Comparison of ENCODE assay signal across 9 cellular contexts in the genomic region with DNA sequence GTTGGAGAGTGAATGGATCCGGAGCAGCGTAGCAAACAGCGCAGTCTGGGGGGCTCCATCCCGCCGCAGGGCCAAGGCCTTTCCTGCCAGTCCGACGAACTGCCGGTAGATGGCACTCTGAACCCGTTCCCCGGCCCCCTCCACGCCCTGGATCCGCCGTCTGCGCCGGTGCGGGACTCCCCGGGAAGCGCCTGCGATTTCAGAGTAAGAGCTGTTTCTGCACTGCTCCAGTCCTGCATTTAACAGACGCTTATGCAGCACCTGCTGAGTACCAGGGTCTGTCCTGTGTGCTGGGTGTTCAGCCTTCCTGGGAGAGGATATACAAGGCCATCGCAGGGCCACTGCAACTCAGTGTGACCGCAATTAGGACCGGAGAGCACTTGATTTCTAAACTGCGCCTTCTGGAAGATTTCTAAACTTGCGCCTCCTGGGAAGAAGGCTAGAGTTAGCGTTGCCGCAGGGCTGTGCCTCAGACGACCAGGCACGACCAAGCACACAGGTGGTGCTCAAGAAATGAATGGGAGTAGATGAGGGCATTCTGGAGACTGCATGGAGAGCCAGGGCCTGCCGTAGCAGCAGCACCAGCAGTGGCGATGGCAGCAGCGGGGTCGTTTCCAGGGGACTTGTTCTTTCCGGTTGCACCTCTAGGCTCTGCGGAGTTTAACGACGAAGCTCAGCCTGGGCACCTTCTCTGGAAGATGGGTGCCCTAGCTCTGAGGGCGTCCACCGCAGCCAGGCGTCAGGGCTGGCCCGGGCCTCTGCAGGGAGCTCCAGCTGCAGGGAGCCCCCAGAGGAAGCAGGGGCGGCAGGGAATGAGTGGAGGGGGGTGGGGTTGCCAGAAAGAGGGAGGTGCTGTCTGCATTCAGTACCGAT. TPM values are rescaled to one million over a fixed set of nuclear protein-coding genes. Genes with fewer than 3 reads are reported as not detected.
DNase-seq lines count a peak whose midpoint lies in the region; ATAC-seq, FAIRE-seq and TF ChIP-seq lines count a peak whose summit lies in the region.
"Had no signal": no experiment of that assay in that cellular context is flagged by ENCODE, and none has a peak within 500 bp of the region (broad histone marks: within the 10 kb centered on the region; RNA-seq: fewer than 3 reads in every experiment).

No MANE protein-coding gene starts in this region.

- peaks cover 14 to 33% (median 21%) of the 10 kb centered on the region in 10 experiments; a peak in 18 of 20 replicates for H3K4me1 ChIP-seq in BLaER1 treated with 17β-estradiol and CSF1 and Interleukin-3, amounts not matched to agents 10 nM and 100 nM
- H3K4me1 ChIP-seq in KMS-11 (ENCODE audit: low read depth, poor library complexity, severe bottlenecking) = peaks cover 3% of the 10 kb centered on the region
- peaks cover 0 to 3% (median 0%) of the 10 kb centered on the region in 3 donors for H3K4me1 ChIP-seq in pancreas
- H3K4me1 ChIP-seq in tibial artery = peaks cover 0 to 9% (median 6%) of the 10 kb centered on the region in 4 donors

- H3K79me2 ChIP-seq in KMS-11 (ENCODE audit: insufficient read depth, low read depth) = no peaks in the 10 kb centered on the region

- DNase-seq in SK-MEL-5 (ENCODE audit: low read depth, low spot score) (peak; percentile 68), glomerular visceral epithelial cell (ENCODE audit: extremely low spot score) (peak; percentile 73), pancreas (peak; percentile 51 to 91 (median 70)), tibial artery (peak; percentile 73 to 81)
- peak; percentile 64 for DNase-seq in activated naive CD4-positive, alpha-beta T cell treated with Interleukin-2 at 50 U/mL for 16 hours

- H3K27ac ChIP-seq in BLaER1 treated with 17β-estradiol and CSF1 and Interleukin-3, amounts not matched to agents 10 nM and 100 nM = no peak overlapping the region
- H3K27ac ChIP-seq in KMS-11 (no peak overlapping the region), pancreas (no peak overlapping the region), tibial artery (no peak overlapping the region)

- peak overlapping the region in 8 of 10 experiments; percentile 19 to 43 (median 34); a peak in 10 of 20 replicates for H3K4me3 ChIP-seq in BLaER1 treated with 17β-estradiol and CSF1 and Interleukin-3, amounts not matched to agents 10 nM and 100 nM
- H3K4me3 ChIP-seq in KMS-11 (IDR thresholded peaks at IDR 0.05; ENCODE audit: insufficient read depth, low read depth, low read length) (no peak overlapping the region), pancreas (peak overlapping the region in 1 of 4 donors; percentile 8), tibial artery (peak overlapping the region; percentile 1 to 29)

- 12 to 13% methylated on average over 43 of the region's 43 CpGs for WGBS in pancreas, 2 donors

- FAIRE-seq in pancreas (lab: Jason Lieb, UNC) = no peak

- ATAC-seq in GM19452 (IDR thresholded peaks at IDR 0.05; ENCODE audit: unreplicated experiment) (peak; percentile 84), pancreas (peak; percentile 91 to 98 (median 97))

- intact Hi-C loops in pancreas (cut with DNase I) (loop anchor here in 2 of 3 donors (2.0 to 10.0 kb wide), 3 partner anchors 84 to 368 kb away; partner anchors contain the start of gene SLC25A48 (in 1 of the 2)), tibial artery (cut with DNase I; ENCODE audit: low total_unique reads) (no loop called here)

- in situ Hi-C loops in SK-MEL-5 (cut with HindIII; ENCODE audit: low pct_unique_long_range_greater_than_20kb, low sequenced_read_pairs) = loop anchor here (25.0 kb wide), 1 partner anchor 371 kb away; the partner anchor contains the start of gene SLC25A48

- peak; percentile 83 for TF ChIP-seq CTCF in KMS-11 (conservative IDR thresholded peaks at IDR 0.05; ENCODE audit: low read depth, low read length)
- peak; percentile 52 to 85 (median 69) for TF ChIP-seq CTCF in pancreas (IDR thresholded peaks at IDR 0.05)
- TF ChIP-seq CTCF in tibial artery (IDR thresholded peaks at IDR 0.05) = peak; percentile 89 to 90

- no peaks in the 10 kb centered on the region for H3K36me3 ChIP-seq in BLaER1 treated with 17β-estradiol and CSF1 and Interleukin-3, amounts not matched to agents 10 nM and 100 nM
- H3K36me3 ChIP-seq in KMS-11 (ENCODE audit: insufficient read depth) = no peaks in the 10 kb centered on the region
- H3K36me3 ChIP-seq in pancreas = no peaks in the 10 kb centered on the region
- no peaks in the 10 kb centered on the region for H3K36me3 ChIP-seq in tibial artery

- H4K20me1 ChIP-seq in BLaER1 treated with 17β-estradiol and CSF1 and Interleukin-3, amounts not matched to agents 10 nM and 100 nM = no peaks in the 10 kb centered on the region; a peak in 1 of 22 replicates
- no peaks in the 10 kb centered on the region for H4K20me1 ChIP-seq in KMS-11 (ENCODE audit: insufficient read depth)

- H3K9me3 ChIP-seq in BLaER1 treated with 17β-estradiol and CSF1 and Interleukin-3, amounts not matched to agents 10 nM and 100 nM (replicated peaks in 1 of 11) = no peaks in the 10 kb centered on the region
- H3K9me3 ChIP-seq in pancreas = no peaks in the 10 kb centered on the region
- no peaks in the 10 kb centered on the region for H3K9me3 ChIP-seq in tibial artery

- peak overlapping the region in 5 of 11 experiments; percentile 4 to 50 (median 24); a peak in 6 of 22 replicates for H3K9ac ChIP-seq in BLaER1 treated with 17β-estradiol and CSF1 and Interleukin-3, amounts not matched to agents 10 nM and 100 nM
- no peak overlapping the region for H3K9ac ChIP-seq in KMS-11

- H3K27me3 ChIP-seq in BLaER1 treated with 17β-estradiol and CSF1 and Interleukin-3, amounts not matched to agents 10 nM and 100 nM = peaks cover 11 to 32% (median 14%) of the 10 kb centered on the region in 11 experiments; a peak in 20 of 22 replicates
- no peaks in the 10 kb centered on the region for H3K27me3 ChIP-seq in KMS-11 (ENCODE audit: insufficient read depth, low read depth)
- peaks cover 0 to 4% (median 0%) of the 10 kb centered on the region in 4 donors for H3K27me3 ChIP-seq in pancreas
- peaks cover 0 to 40% of the 10 kb centered on the region in 2 donors for H3K27me3 ChIP-seq in tibial artery

- H2AFZ ChIP-seq in KMS-11 (ENCODE audit: low read depth) = peak overlapping the region; percentile 95

- H3K4me2 ChIP-seq in BLaER1 treated with 17β-estradiol and CSF1 and Interleukin-3, amounts not matched to agents 10 nM and 100 nM = peak overlapping the region; percentile 67 to 90 (median 81)
- H3K4me2 ChIP-seq in KMS-11 = peak overlapping the region; percentile 62; the same call in 1 of the 2 replicates

RNA-seq across cellular contexts. Expression of gene TIFAB, which starts 14.3 kb away (rescaled TPM):
- not detected in 2 replicates for total RNA-seq in SK-MEL-5 (2014; rRNA removed; shearing (Covaris generic))
- not detected in 2 replicates for polyA plus RNA-seq in SK-MEL-5 (2015; cell fraction: cytosol; rRNA removed)
- polyA plus RNA-seq in SK-MEL-5 (2015; cell fraction: nucleus; rRNA removed) = not detected in 2 replicates
- under 1 TPM in 2 of 6 donors, not detected in 4; 0.12 to 0.21 TPM for total RNA-seq in pancreas
- not detected for polyA plus RNA-seq in pancreas
- polyA plus RNA-seq: IgD-negative memory B cell had no signal

RNA-seq across cellular contexts. Expression of gene DCANP1, which starts 19.3 kb away (rescaled TPM):
- total RNA-seq in SK-MEL-5 (2014; rRNA removed; shearing (Covaris generic)) = not detected in 2 replicates
- polyA plus RNA-seq in SK-MEL-5 (2015; cell fraction: cytosol; rRNA removed) = not detected in 2 replicates
- not detected in 2 replicates for polyA plus RNA-seq in SK-MEL-5 (2015; cell fraction: nucleus; rRNA removed)
- not detected for total RNA-seq in pancreas
- polyA plus RNA-seq in pancreas = not detected
- polyA plus RNA-seq: IgD-negative memory B cell had no signal
